Comparison of ENCODE assay signal across 2 cellular contexts in genomic region chr2:24881623-24882022, GRCh38.
A peak's percentile ranks its signal among the peaks of the same experiment; 100 is the strongest.
TF ChIP-seq lines count a peak whose summit lies in the region.

No MANE protein-coding gene starts in this region.

TF ChIP-seq in GM23338, 12 proteins besides CTCF, POLR2A, EP300 and RAD21:
- TF ChIP-seq EZH2 (IDR thresholded peaks at IDR 0.05; ENCODE audit: low read depth, unreplicated experiment) (no peak), EZH2phosphoT487 (IDR thresholded peaks at IDR 0.05; ENCODE audit: unreplicated experiment) (no peak), ETS1 (IDR thresholded peaks at IDR 0.05) (no peak), ZNF331 (CRISPR knock-in tag; IDR thresholded peaks at IDR 0.05; ENCODE audit: low read depth) (no peak), JUNB (IDR thresholded peaks at IDR 0.05; ENCODE audit: unreplicated experiment) (no peak), POLR2AphosphoS5 (IDR thresholded peaks at IDR 0.05; ENCODE audit: low read depth) (no peak), REST (IDR thresholded peaks at IDR 0.05; ENCODE audit: unreplicated experiment) (no peak), ZNF114 (CRISPR knock-in tag; IDR thresholded peaks at IDR 0.05) (no peak), CREB1 (CRISPR knock-in tag; IDR thresholded peaks at IDR 0.05; ENCODE audit: low read depth) (no peak), NANOG (IDR thresholded peaks at IDR 0.05; ENCODE audit: borderline replicate concordance) (no peak)

TF ChIP-seq in K562, 482 proteins besides CTCF, POLR2A, EP300 and RAD21:
- TF ChIP-seq DIDO1 (tag; IDR thresholded peaks at IDR 0.05; ENCODE audit: low read depth) (no peak), CREM (IDR thresholded peaks at IDR 0.05; ENCODE audit: low read depth) (peak; percentile 18; the same call in 1 of the 2 replicates), RCOR1 (IDR thresholded peaks at IDR 0.05; ENCODE audit: borderline replicate concordance in 1 of 2, low read depth in 2 of 2, low read length in 2 of 2) (peak in 1 of 2 experiments; percentile 43; a peak in 1 of 4 replicates), TFAP4 (CRISPR knock-in tag; IDR thresholded peaks at IDR 0.05; ENCODE audit: borderline replicate concordance) (peak; percentile 42), CTCFL (IDR thresholded peaks at IDR 0.05; ENCODE audit: borderline replicate concordance, insufficient read depth, low read depth, low read length, poor library complexity, severe bottlenecking) (no peak), SP2 (IDR thresholded peaks at IDR 0.05; ENCODE audit: extremely low read depth, low read depth, low read length, poor library complexity, severe bottlenecking) (peak; percentile 43), EHMT2 (IDR thresholded peaks at IDR 0.05) (0 out of 2 replicates have a peak, but pooled peaks have one; percentile 41), TEAD4 (IDR thresholded peaks at IDR 0.05; ENCODE audit: low read length) (peak; percentile 18; the same call in 1 of the 2 replicates), TEAD4 (CRISPR knock-in tag; IDR thresholded peaks at IDR 0.05; ENCODE audit: borderline replicate concordance) (no peak), PKNOX1 (IDR thresholded peaks at IDR 0.05) (peak; percentile 24; the same call in 1 of the 2 replicates), TRIM25 (IDR thresholded peaks at IDR 0.05; ENCODE audit: borderline replicate concordance) (no peak), ZFP30 (CRISPR knock-in tag; IDR thresholded peaks at IDR 0.05; ENCODE audit: borderline replicate concordance) (no peak), CHAMP1 (IDR thresholded peaks at IDR 0.05) (peak; percentile 78), CBX3 (IDR thresholded peaks at IDR 0.05; ENCODE audit: borderline replicate concordance in 1 of 2, low read length in 2 of 2) (0 out of 3 replicates have a peak, but pooled peaks of 1 of the 2 experiments have one; percentile 50), CTBP1 (IDR thresholded peaks at IDR 0.05; ENCODE audit: borderline replicate concordance) (peak; percentile 25; the same call in 1 of the 2 replicates), CC2D1A (IDR thresholded peaks at IDR 0.05) (peak; percentile 73), NR0B1 (IDR thresholded peaks at IDR 0.05; ENCODE audit: partially characterized antibody) (no peak), TEAD2 (tag; IDR thresholded peaks at IDR 0.05) (no peak)
